ENCODE assay signal across 8 cellular contexts in the genomic region with DNA sequence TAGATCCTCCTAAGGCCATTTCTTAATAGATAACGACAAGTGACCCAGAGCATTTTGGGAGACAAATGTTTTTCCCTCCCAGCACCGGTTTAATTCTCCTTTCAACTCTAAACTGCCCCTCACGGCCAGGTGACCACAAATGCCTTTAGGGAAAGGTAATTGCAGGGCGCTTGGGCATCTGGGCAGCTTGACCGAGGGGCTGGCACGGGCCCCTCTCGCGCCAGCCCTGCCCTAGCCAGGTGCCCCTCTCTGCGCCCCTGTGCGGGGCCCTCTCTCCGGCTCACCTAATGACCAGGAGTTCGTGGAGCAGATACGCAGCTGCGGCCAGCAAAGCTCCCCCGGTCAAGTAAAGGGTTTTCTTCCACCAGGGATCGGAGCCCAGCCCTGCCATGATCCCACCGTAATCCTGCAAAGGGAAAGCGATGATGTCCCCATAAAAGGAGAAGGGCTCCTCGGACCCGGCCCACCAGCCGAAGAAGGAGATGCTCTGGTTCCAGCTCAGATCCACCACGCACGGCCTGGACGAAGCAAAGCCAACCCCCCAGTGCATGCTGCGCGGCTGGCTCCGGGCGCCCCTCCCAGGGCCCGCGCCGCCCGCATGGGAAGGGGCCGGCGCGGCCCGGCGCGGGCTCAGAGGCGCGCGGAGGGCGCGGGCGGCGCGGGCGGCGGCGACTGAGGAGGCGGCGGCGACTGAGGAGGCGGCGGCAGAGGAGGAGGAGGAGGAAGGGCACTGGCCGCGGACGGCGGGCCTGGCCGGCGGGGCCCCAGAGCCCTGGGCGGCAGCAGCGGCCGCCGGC. TPM values are rescaled to one million over a fixed set of nuclear protein-coding genes. Genes with fewer than 3 reads are reported as not detected.
DNase-seq lines count a peak whose midpoint lies in the region; ATAC-seq and TF ChIP-seq lines count a peak whose summit lies in the region.

No MANE protein-coding gene starts in this region.

- H3K4me3 ChIP-seq in ACC112 (ENCODE audit: low read depth, low read length), result peak overlapping the region; percentile 81
- peak overlapping the region; percentile 61 for H3K4me3 ChIP-seq in LNCaP clone FGC (ENCODE audit: low read depth, low read length)
- H3K4me3 ChIP-seq in mesodermal cell (ENCODE audit: extremely low read depth, insufficient read depth, low read length, poor library complexity, severe bottlenecking), result peak overlapping the region; percentile 64

- DNase-seq in LNCaP clone FGC (ENCODE audit: low read depth), result no peak
- DNase-seq in cerebellum (ENCODE audit: low spot score), result peak; percentile 44
- DNase-seq in KBM-7, result no peak
- no peak for DNase-seq in NCI-H1436 treated with DMSO at 0.1 percent for 48 hours (lab: John Stamatoyannopoulos, UW)
- DNase-seq in activated gamma-delta T cell treated with Interleukin-2 at 50 U/mL for 16 hours, result no peak

- 5 to 6% methylated on average over 44 to 45 of the region's 64 CpGs for WGBS in mesodermal cell (ENCODE audit: insufficient coverage in 2 of 2), 2 experiments

- no peak overlapping the region for H3K27ac ChIP-seq in ACC112 (ENCODE audit: low read depth, low read length)
- H3K27ac ChIP-seq in mesodermal cell (ENCODE audit: low read depth, low read length, severe bottlenecking), result no peak overlapping the region

- in situ Hi-C loops in KBM-7 (cut with MboI; ENCODE audit: low pct_unique_long_range_greater_than_20kb, low sequenced_read_pairs), result no loop called here

- peak; percentile 32 for ATAC-seq in GM19372 (IDR thresholded peaks at IDR 0.05; ENCODE audit: low read depth, unreplicated experiment)

- TF ChIP-seq CTCF in LNCaP clone FGC (IDR thresholded peaks at IDR 0.05; ENCODE audit: control insufficient read depth, extremely low read depth, insufficient read depth), result no peak

- H3K79me2 ChIP-seq in ACC112 (ENCODE audit: control insufficient read depth, insufficient read depth, low read length, unreplicated experiment), result no peaks in the 10 kb centered on the region

- H3K36me3 ChIP-seq in ACC112 (ENCODE audit: insufficient read depth, low read length) (no peaks in the 10 kb centered on the region), mesodermal cell (ENCODE audit: control insufficient read depth, insufficient read depth, low read length) (no peaks in the 10 kb centered on the region)

- H2AFZ ChIP-seq in ACC112 (ENCODE audit: low read length, unreplicated experiment), result peak overlapping the region; percentile 64

- H3K27me3 ChIP-seq in ACC112 (ENCODE audit: insufficient read depth, low read length), result peaks cover 29% of the 10 kb centered on the region

- no peaks in the 10 kb centered on the region for H3K9me3 ChIP-seq in mesodermal cell (ENCODE audit: control insufficient read depth, low read length)

- H3K4me1 ChIP-seq in ACC112 (ENCODE audit: control insufficient read depth, insufficient read depth, low read length, unreplicated experiment) (peaks cover 10% of the 10 kb centered on the region), mesodermal cell (ENCODE audit: control insufficient read depth, insufficient read depth, low read length, poor library complexity, severe bottlenecking) (peaks cover 7% of the 10 kb centered on the region)

RNA-seq across cellular contexts. Expression of gene FAXC, which starts 0.5 kb away (rescaled TPM):
- 36.3 TPM for total RNA-seq in cerebellum
- 4.7 TPM for polyA plus RNA-seq in mesodermal cell (2013, experiment 1 of 2)
- 4.6 TPM for polyA plus RNA-seq in mesodermal cell (2013, experiment 2 of 2)

RNA-seq across cellular contexts. Expression of gene COQ3, which starts 45.0 kb away (rescaled TPM):
- 5.5 TPM for total RNA-seq in cerebellum
- 7.2 TPM for polyA plus RNA-seq in mesodermal cell (2013, experiment 1 of 2)
- 7.8 TPM for polyA plus RNA-seq in mesodermal cell (2013, experiment 2 of 2)
